Comparison of ENCODE assay signal across 1 cellular context in genomic region chr1:3459940-3460652, GRCh38.
TF ChIP-seq lines count a peak whose summit lies in the region.

No MANE protein-coding gene starts in this region.

TF ChIP-seq in HepG2, 621 proteins besides CTCF, POLR2A, EP300 and RAD21 (continued from another document and continues in another):
- peak; percentile 50 for TF ChIP-seq ASH2L (IDR thresholded peaks at IDR 0.05; ENCODE audit: insufficient read length, low read depth, low read length)
- TF ChIP-seq ZNF318 (CRISPR knock-in tag; IDR thresholded peaks at IDR 0.05), result no peak
- TF ChIP-seq KDM5B (CRISPR knock-in tag; IDR thresholded peaks at IDR 0.05; ENCODE audit: borderline replicate concordance), result no peak
- no peak; the same call in 1 of the 2 replicates for TF ChIP-seq ZNF510 (CRISPR knock-in tag; IDR thresholded peaks at IDR 0.05; ENCODE audit: low read depth)
- no peak for TF ChIP-seq ZNF784 (CRISPR knock-in tag; IDR thresholded peaks at IDR 0.05; ENCODE audit: borderline replicate concordance)
- peak; percentile 20; the same call in 1 of the 2 replicates for TF ChIP-seq GATAD1 (CRISPR knock-in tag; IDR thresholded peaks at IDR 0.05)
- TF ChIP-seq HMG20B (CRISPR knock-in tag; conservative IDR thresholded peaks at IDR 0.05), result 0 out of 2 replicates have a peak, but pooled peaks have one; percentile 29
- TF ChIP-seq SNAPC4 (CRISPR knock-in tag; IDR thresholded peaks at IDR 0.05), result no peak
- TF ChIP-seq FOXP1 (IDR thresholded peaks at IDR 0.05), result no peak
- no peak for TF ChIP-seq FOXP1 (CRISPR knock-in tag; IDR thresholded peaks at IDR 0.05)
- no peak for TF ChIP-seq ZBTB2 (CRISPR knock-in tag; IDR thresholded peaks at IDR 0.05; ENCODE audit: low read depth)
- TF ChIP-seq CHD2 (IDR thresholded peaks at IDR 0.05; ENCODE audit: low read depth, low read length), result no peak
- no peak for TF ChIP-seq GTF2F1 (IDR thresholded peaks at IDR 0.05; ENCODE audit: low read length)
- TF ChIP-seq PHF21A (CRISPR knock-in tag; IDR thresholded peaks at IDR 0.05), result no peak; the same call in 1 of the 2 replicates
- TF ChIP-seq ZBTB38 (CRISPR knock-in tag; IDR thresholded peaks at IDR 0.05), result no peak
- no peak for TF ChIP-seq ARID2 (CRISPR knock-in tag; IDR thresholded peaks at IDR 0.05; ENCODE audit: borderline replicate concordance)
- TF ChIP-seq ZFP36 (IDR thresholded peaks at IDR 0.05; ENCODE audit: borderline replicate concordance, low read depth, low read length, partially characterized antibody), result no peak
- peak; percentile 92 for TF ChIP-seq TFAP4 (IDR thresholded peaks at IDR 0.05; ENCODE audit: borderline replicate concordance, low read depth)
- TF ChIP-seq MYPOP (CRISPR knock-in tag; IDR thresholded peaks at IDR 0.05), result peak; percentile 74
- no peak for TF ChIP-seq ZNF530 (CRISPR knock-in tag; IDR thresholded peaks at IDR 0.05; ENCODE audit: low read depth)
- no peak for TF ChIP-seq HOXA5 (CRISPR knock-in tag; IDR thresholded peaks at IDR 0.05)
- TF ChIP-seq IKZF4 (CRISPR knock-in tag; IDR thresholded peaks at IDR 0.05; ENCODE audit: borderline replicate concordance, low read depth, not compliant biosample characterization), result no peak
- no peak for TF ChIP-seq CENPX (CRISPR knock-in tag; IDR thresholded peaks at IDR 0.05)
- TF ChIP-seq RNF219 (CRISPR knock-in tag; IDR thresholded peaks at IDR 0.05), result no peak
- TF ChIP-seq ZBTB39 (CRISPR knock-in tag; IDR thresholded peaks at IDR 0.05), result no peak
- TF ChIP-seq ZNF335 (CRISPR knock-in tag; IDR thresholded peaks at IDR 0.05), result no peak
- no peak for TF ChIP-seq ZNF670 (CRISPR knock-in tag; IDR thresholded peaks at IDR 0.05; ENCODE audit: borderline replicate concordance)
- TF ChIP-seq NR1H2 (CRISPR knock-in tag; IDR thresholded peaks at IDR 0.05; ENCODE audit: borderline replicate concordance, low read depth), result no peak
- no peak for TF ChIP-seq RARG (CRISPR knock-in tag; IDR thresholded peaks at IDR 0.05; ENCODE audit: low read depth)
